In genomic region chr4:65580551-65580950, GRCh38 we compare ENCODE assay signal across 16 cellular contexts.
A peak's percentile ranks its signal among the peaks of the same experiment; 100 is the strongest.
DNase-seq lines count a peak whose midpoint lies in the region; ATAC-seq, FAIRE-seq and TF ChIP-seq lines count a peak whose summit lies in the region.
"Had no signal": no experiment of that assay in that cellular context is flagged by ENCODE, and none has a peak within 500 bp of the region (broad histone marks: within the 10 kb centered on the region; RNA-seq: fewer than 3 reads in every experiment).

No MANE protein-coding gene starts in this region.

- TF ChIP-seq CTCF in BE2C (IDR thresholded peaks at IDR 0.05; ENCODE audit: low read depth, low read length) (0 out of 2 replicates have a peak, but pooled peaks have one; percentile 9), astrocyte of the cerebellum (IDR thresholded peaks at IDR 0.05; ENCODE audit: low read depth, low read length, missing control alignments) (peak; percentile 10), vagina (IDR thresholded peaks at IDR 0.05) (no peak)

- no peak for ATAC-seq in GM18870 (IDR thresholded peaks at IDR 0.05; ENCODE audit: unreplicated experiment)
- ATAC-seq: gastroesophageal sphincter had no signal

- H3K9me3 ChIP-seq in BE2C, result no peaks in the 10 kb centered on the region
- H3K9me3 ChIP-seq in vagina, result no peaks in the 10 kb centered on the region
- H3K9me3 ChIP-seq: gastroesophageal sphincter had no signal

- H3K4me1 ChIP-seq in BE2C (no peaks in the 10 kb centered on the region), vagina (no peaks in the 10 kb centered on the region)
- H3K4me1 ChIP-seq: gastroesophageal sphincter had no signal

- H3K27me3 ChIP-seq in BE2C (no peaks in the 10 kb centered on the region), vagina (no peaks in the 10 kb centered on the region)
- H3K27me3 ChIP-seq: gastroesophageal sphincter had no signal

- H3K27ac ChIP-seq in vagina, result no peak overlapping the region
- H3K27ac ChIP-seq: gastroesophageal sphincter had no signal

- in situ Hi-C loops in astrocyte of the cerebellum (cut with HindIII; ENCODE audit: low sequenced_read_pairs), result no loop called here

- no peak overlapping the region for H3K4me3 ChIP-seq in BE2C (ENCODE audit: low read depth, low read length)
- H3K4me3 ChIP-seq in astrocyte of the cerebellum (ENCODE audit: low read depth, low read length), result no peak overlapping the region
- H3K4me3 ChIP-seq in vagina, result no peak overlapping the region
- H3K4me3 ChIP-seq: gastroesophageal sphincter had no signal

- no peaks in the 10 kb centered on the region for H3K36me3 ChIP-seq in BE2C
- H3K36me3 ChIP-seq in vagina, result no peaks in the 10 kb centered on the region
- H3K36me3 ChIP-seq: gastroesophageal sphincter had no signal

- no peak for TF ChIP-seq POLR2A in vagina (IDR thresholded peaks at IDR 0.05)

- intact Hi-C loops in vagina (cut with DNase I), result no loop called here

- peak; percentile 43 for FAIRE-seq in islet of Langerhans (lab: Jason Lieb, UNC)
- FAIRE-seq: keratinocyte had no signal

- no peak for DNase-seq in BE2C
- peak; percentile 44 for DNase-seq in LHCN-M2 (ENCODE audit: low read depth)
- peak; percentile 6 for DNase-seq in astrocyte of the cerebellum (ENCODE audit: low read depth)
- DNase-seq in nucleus accumbens (lab: John Stamatoyannopoulos, UW), result no peak
- DNase-seq in D341Med (ENCODE audit: low spot score), result no peak
- DNase-seq in vagina (ENCODE audit: extremely low spot score in 2 of 2), result no peak
- DNase-seq: anterior cingulate cortex, C1 segment of cervical spinal cord, GDM1, NCI-H146, NCI-H69, trophoblast cell had no signal

Comparison
In these comparisons a context has a peak if more than half of its experiments do, and no peak if none do; other contexts are left out.
1. DNase-seq: peak in LHCN-M2 (single experiment) and astrocyte of the cerebellum (single experiment); none in BE2C (single experiment), nucleus accumbens (0 of 56), D341Med (single experiment) and vagina (0 of 2).
2. CTCF ChIP-seq: peak in BE2C (single experiment) and astrocyte of the cerebellum (single experiment); none in vagina (0 of 3).